29 cellular contexts compared by ENCODE assay signal in genomic region chr12:33265037-33265436, GRCh38.
"Had no signal": no experiment of that assay in that cellular context is flagged by ENCODE, and none has a peak within 500 bp of the region (broad histone marks: within the 10 kb centered on the region; RNA-seq: fewer than 3 reads in every experiment).

No MANE protein-coding gene starts in this region.

- H3K27ac ChIP-seq: esophagus muscularis mucosa, heart right ventricle, ovary, prostate gland, skin epidermis, testis, transverse colon had no signal

- H3K27ac Mint-ChIP-seq: activated naive CD4-positive, alpha-beta T cell treated with anti-CD3 and anti-CD28 coated beads, Interleukin-2, amount 50 U/mL, for 24 hours; activated naive CD8-positive, alpha-beta T cell treated with anti-CD3 and anti-CD28 coated beads, Interleukin-2, amount 50 U/mL, for 24 hours; activated T-helper 1 cell treated with anti-CD3 and anti-CD28 coated beads, Interleukin-12 subunit alpha, Interleukin-12 subunit beta, Interleukin-2, Interleukin-4 antibody, amounts not matched to agents 30 ng/mL and 10 ng/mL and 1 ng/mL, durations not matched to agents 14 hours and 24 hours and 36 hours; dendritic cell treated with granulocyte-macrophage colony-stimulating factor and Interleukin-4, amounts not matched to agents 40 ng/mL and 50 ng/mL, for 4 days; endodermal cell; naive thymus-derived CD8-positive, alpha-beta T cell had no signal

- H3K36me3 Mint-ChIP-seq: activated naive CD4-positive, alpha-beta T cell treated with anti-CD3 and anti-CD28 coated beads, Interleukin-2, amount 50 U/mL, for 24 hours; naive thymus-derived CD8-positive, alpha-beta T cell had no signal

- H3K4me1 ChIP-seq: esophagus muscularis mucosa, heart right ventricle, prostate gland, testis, transverse colon had no signal

- H3K9me3 ChIP-seq: esophagus muscularis mucosa, ovary, prostate gland, testis, transverse colon had no signal

- H3K4me3 Mint-ChIP-seq: activated naive CD4-positive, alpha-beta T cell treated with anti-CD3 and anti-CD28 coated beads, Interleukin-2, amount 50 U/mL, for 24 hours; activated naive CD8-positive, alpha-beta T cell treated with anti-CD3 and anti-CD28 coated beads, Interleukin-2, amount 50 U/mL, for 24 hours; activated T-helper 1 cell treated with anti-CD3 and anti-CD28 coated beads, Interleukin-12 subunit alpha, Interleukin-12 subunit beta, Interleukin-2, Interleukin-4 antibody, amounts not matched to agents 30 ng/mL and 10 ng/mL and 1 ng/mL, durations not matched to agents 14 hours and 24 hours and 36 hours; dendritic cell treated with granulocyte-macrophage colony-stimulating factor and Interleukin-4, amounts not matched to agents 40 ng/mL and 50 ng/mL, for 4 days; endodermal cell; naive thymus-derived CD8-positive, alpha-beta T cell had no signal

- FAIRE-seq: kidney, urothelium cell line had no signal

- H3K4me1 Mint-ChIP-seq: activated naive CD4-positive, alpha-beta T cell treated with anti-CD3 and anti-CD28 coated beads, Interleukin-2, amount 50 U/mL, for 24 hours; activated naive CD8-positive, alpha-beta T cell treated with anti-CD3 and anti-CD28 coated beads, Interleukin-2, amount 50 U/mL, for 24 hours had no signal

- DNase-seq: activated CD4-positive, alpha-beta T cell treated with anti-CD3 and anti-CD28 coated beads for 4 hours; activated CD4-positive, alpha-beta T cell treated with anti-CD3 and anti-CD28 coated beads, Interleukin-2, amount 50 U/mL, for 4 hours; activated CD4-positive, CD25-positive, alpha-beta regulatory T cell; activated gamma-delta T cell treated with Interleukin-2 at 50 U/mL for 16 hours; activated naive CD8-positive, alpha-beta T cell treated with anti-CD3 and anti-CD28 coated beads, Interleukin-2, amount 50 U/mL, for 24 hours; amygdala; central memory CD4-positive, alpha-beta T cell; endodermal cell; foreskin melanocyte; heart right ventricle; kidney; left colon; midbrain; naive thymus-derived CD8-positive, alpha-beta T cell; ovary; retina; stimulated activated CD4-positive, alpha-beta T cell treated with anti-CD3 and anti-CD28 coated beads, Interleukin-12 subunit alpha, Interleukin-12 subunit beta, amount 100 ng/mL, for 4 hours; stimulated activated CD4-positive, alpha-beta T cell treated with anti-CD3 and anti-CD28 coated beads, Interleukin-4, amount 100 ng/mL, for 1 hour; stimulated activated naive CD8-positive, alpha-beta T cell treated with anti-CD3 and anti-CD28 coated beads, Interleukin-15, Interleukin-2, amounts not matched to agents 100 U/mL and 50 U/mL, for 24 hours; T-helper 2 cell; testis; transverse colon had no signal

- H3K27me3 Mint-ChIP-seq: activated naive CD4-positive, alpha-beta T cell treated with anti-CD3 and anti-CD28 coated beads, Interleukin-2, amount 50 U/mL, for 24 hours; activated naive CD8-positive, alpha-beta T cell treated with anti-CD3 and anti-CD28 coated beads, Interleukin-2, amount 50 U/mL, for 24 hours; dendritic cell treated with granulocyte-macrophage colony-stimulating factor and Interleukin-4, amounts not matched to agents 40 ng/mL and 50 ng/mL, for 4 days had no signal

- H3K27me3 ChIP-seq: esophagus muscularis mucosa, heart right ventricle, ovary, testis, transverse colon had no signal

- H3K4me3 ChIP-seq: esophagus muscularis mucosa, heart right ventricle, ovary, prostate gland, skin epidermis, testis, transverse colon had no signal

- H3K9me3 Mint-ChIP-seq: activated naive CD4-positive, alpha-beta T cell treated with anti-CD3 and anti-CD28 coated beads, Interleukin-2, amount 50 U/mL, for 24 hours; activated T-helper 1 cell treated with anti-CD3 and anti-CD28 coated beads, Interleukin-12 subunit alpha, Interleukin-12 subunit beta, Interleukin-2, Interleukin-4 antibody, amounts not matched to agents 30 ng/mL and 10 ng/mL and 1 ng/mL, durations not matched to agents 14 hours and 24 hours and 36 hours had no signal

- H3K36me3 ChIP-seq: esophagus muscularis mucosa, heart right ventricle, ovary, prostate gland, transverse colon had no signal
